Comparison of ENCODE assay signal across 1 cellular context in genomic region chr18:35179906-35180305, GRCh38.
TF ChIP-seq lines count a peak whose summit lies in the region.

No MANE protein-coding gene starts in this region.

TF ChIP-seq in HepG2, 621 proteins besides CTCF, POLR2A, EP300 and RAD21 (continued from another document and continues in another):
- no peak for TF ChIP-seq HINFP (CRISPR knock-in tag; IDR thresholded peaks at IDR 0.05; ENCODE audit: low read depth)
- TF ChIP-seq PBX2 (CRISPR knock-in tag; IDR thresholded peaks at IDR 0.05): no peak
- no peak for TF ChIP-seq ZBTB37 (CRISPR knock-in tag; IDR thresholded peaks at IDR 0.05)
- no peak for TF ChIP-seq SP5 (CRISPR knock-in tag; IDR thresholded peaks at IDR 0.05; ENCODE audit: borderline replicate concordance, low read depth)
- TF ChIP-seq KLF12 (CRISPR knock-in tag; IDR thresholded peaks at IDR 0.05; ENCODE audit: borderline replicate concordance): no peak
- TF ChIP-seq HCFC1 (IDR thresholded peaks at IDR 0.05; ENCODE audit: low read depth, low read length): no peak
- no peak for TF ChIP-seq ZNF496 (CRISPR knock-in tag; IDR thresholded peaks at IDR 0.05; ENCODE audit: insufficient replicate concordance)
- no peak for TF ChIP-seq ZNF225 (CRISPR knock-in tag; IDR thresholded peaks at IDR 0.05)
- TF ChIP-seq ZNF747 (CRISPR knock-in tag; IDR thresholded peaks at IDR 0.05; ENCODE audit: borderline replicate concordance): no peak
- TF ChIP-seq HIC2 (CRISPR knock-in tag; IDR thresholded peaks at IDR 0.05; ENCODE audit: low read depth): no peak
- TF ChIP-seq ERF (CRISPR knock-in tag; IDR thresholded peaks at IDR 0.05): no peak
- TF ChIP-seq ZBTB46 (CRISPR knock-in tag; IDR thresholded peaks at IDR 0.05; ENCODE audit: borderline replicate concordance): no peak
- no peak for TF ChIP-seq ZNF350 (CRISPR knock-in tag; IDR thresholded peaks at IDR 0.05; ENCODE audit: borderline replicate concordance, low read depth)
- TF ChIP-seq JARID2 (CRISPR knock-in tag; IDR thresholded peaks at IDR 0.05; ENCODE audit: insufficient replicate concordance): no peak
- no peak for TF ChIP-seq ETV6 (CRISPR knock-in tag; conservative IDR thresholded peaks at IDR 0.05)
- no peak for TF ChIP-seq ZNF17 (CRISPR knock-in tag; IDR thresholded peaks at IDR 0.05)
- no peak for TF ChIP-seq NR2F1 (CRISPR knock-in tag; IDR thresholded peaks at IDR 0.05)
- no peak for TF ChIP-seq PAF1 (CRISPR knock-in tag; IDR thresholded peaks at IDR 0.05)
- TF ChIP-seq MZF1 (CRISPR knock-in tag; IDR thresholded peaks at IDR 0.05; ENCODE audit: borderline replicate concordance): no peak
- no peak for TF ChIP-seq KDM5B (CRISPR knock-in tag; IDR thresholded peaks at IDR 0.05; ENCODE audit: borderline replicate concordance)
- no peak for TF ChIP-seq TBX3 (IDR thresholded peaks at IDR 0.05; ENCODE audit: borderline replicate concordance)
- no peak for TF ChIP-seq ZNF775 (CRISPR knock-in tag; IDR thresholded peaks at IDR 0.05; ENCODE audit: borderline replicate concordance)
- TF ChIP-seq BCL3 (CRISPR knock-in tag; IDR thresholded peaks at IDR 0.05): no peak
- no peak for TF ChIP-seq THAP7 (CRISPR knock-in tag; IDR thresholded peaks at IDR 0.05)
- no peak for TF ChIP-seq MTERF4 (CRISPR knock-in tag; IDR thresholded peaks at IDR 0.05)
- no peak for TF ChIP-seq ZNF724P (CRISPR knock-in tag; IDR thresholded peaks at IDR 0.05; ENCODE audit: borderline replicate concordance)
- no peak for TF ChIP-seq ZNF674 (CRISPR knock-in tag; IDR thresholded peaks at IDR 0.05; ENCODE audit: low read depth)
- no peak for TF ChIP-seq SP140L (CRISPR knock-in tag; IDR thresholded peaks at IDR 0.05; ENCODE audit: borderline replicate concordance)
- TF ChIP-seq HNRNPK (IDR thresholded peaks at IDR 0.05; ENCODE audit: low read depth, low read length, poor library complexity, severe bottlenecking): no peak
- TF ChIP-seq ZSCAN29 (CRISPR knock-in tag; conservative IDR thresholded peaks at IDR 0.05): no peak
- no peak for TF ChIP-seq HOXA7 (CRISPR knock-in tag; IDR thresholded peaks at IDR 0.05)
- no peak for TF ChIP-seq ATAD3A (CRISPR knock-in tag; IDR thresholded peaks at IDR 0.05)
- TF ChIP-seq ZBTB39 (CRISPR knock-in tag; IDR thresholded peaks at IDR 0.05): no peak
- TF ChIP-seq ISX (CRISPR knock-in tag; conservative IDR thresholded peaks at IDR 0.05): no peak
- TF ChIP-seq GABPB1 (CRISPR knock-in tag; IDR thresholded peaks at IDR 0.05): peak; percentile 67; the same call in 1 of the 2 replicates
- no peak for TF ChIP-seq RXRB (CRISPR knock-in tag; IDR thresholded peaks at IDR 0.05; ENCODE audit: borderline replicate concordance)
- TF ChIP-seq GABPA (IDR thresholded peaks at IDR 0.05; ENCODE audit: low read depth, low read length): peak; percentile 40
- TF ChIP-seq GABPA (CRISPR knock-in tag; IDR thresholded peaks at IDR 0.05; ENCODE audit: low read depth): peak; percentile 86
- TF ChIP-seq ARID3A (IDR thresholded peaks at IDR 0.05; ENCODE audit: low read depth, low read length): no peak
- no peak for TF ChIP-seq ZNF607 (CRISPR knock-in tag; IDR thresholded peaks at IDR 0.05; ENCODE audit: borderline replicate concordance)
- TF ChIP-seq MLX (CRISPR knock-in tag; IDR thresholded peaks at IDR 0.05): no peak
- TF ChIP-seq BCL6 (CRISPR knock-in tag; IDR thresholded peaks at IDR 0.05): no peak
- TF ChIP-seq RBAK (CRISPR knock-in tag; IDR thresholded peaks at IDR 0.05): no peak
- TF ChIP-seq TAF1 (CRISPR knock-in tag; IDR thresholded peaks at IDR 0.05): no peak
